Comparison of ENCODE assay signal across 11 cellular contexts in genomic region chr2:86443601-86444000, GRCh38. TPM values are rescaled to one million over a fixed set of nuclear protein-coding genes. Genes with fewer than 3 reads are reported as not detected.
DNase-seq lines count a peak whose midpoint lies in the region; ATAC-seq and TF ChIP-seq lines count a peak whose summit lies in the region.
"Had no signal": no experiment of that assay in that cellular context is flagged by ENCODE, and none has a peak within 500 bp of the region (broad histone marks: within the 10 kb centered on the region; RNA-seq: fewer than 3 reads in every experiment).

No MANE protein-coding gene starts in this region.

- H3K9me3 ChIP-seq in DOHH2 (ENCODE audit: control insufficient read depth, insufficient read depth, low read length) (peaks cover 16% of the 10 kb centered on the region), T-helper 17 cell (ENCODE audit: control insufficient read depth, low read length, poor library complexity, severe bottlenecking) (peaks cover 6% of the 10 kb centered on the region), esophagus (ENCODE audit: control insufficient read depth in 2 of 2, insufficient read depth in 1 of 2, low read depth in 1 of 2, low read length in 1 of 2) (no peaks in the 10 kb centered on the region), psoas muscle (peaks cover 18% of the 10 kb centered on the region)

- no peaks in the 10 kb centered on the region for H3K27me3 Mint-ChIP-seq in T-helper 17 cell

- WGBS in esophagus, 2 donors: 43% methylated on average over 4 of the region's 4 CpGs
- 61 to 70% (median 66%) methylated on average over 4 of the region's 4 CpGs for WGBS in psoas muscle, 3 donors

- peaks cover 68% of the 10 kb centered on the region for H3K79me2 ChIP-seq in DOHH2 (ENCODE audit: control insufficient read depth, low read length)

- H3K27ac ChIP-seq in DOHH2 (ENCODE audit: low read depth, low read length) (no peak overlapping the region), esophagus (ENCODE audit: low read depth in 2 of 2, low read length in 1 of 2) (no peak overlapping the region), psoas muscle (peak overlapping the region; percentile 97)
- H3K27ac ChIP-seq: HL-60, WERI-Rb-1 had no signal

- ATAC-seq in T-helper 17 cell (no peak), psoas muscle (no peak)

- no peak for TF ChIP-seq CTCF in DOHH2 (IDR thresholded peaks at IDR 0.05; ENCODE audit: low read depth, low read length, poor library complexity, severe bottlenecking)
- TF ChIP-seq CTCF in psoas muscle (IDR thresholded peaks at IDR 0.05): no peak
- TF ChIP-seq CTCF in GM10266 (IDR thresholded peaks at IDR 0.05; ENCODE audit: control insufficient read depth, insufficient read depth, low read depth, missing control alignments): no peak

- peaks cover 49% of the 10 kb centered on the region for H3K4me1 Mint-ChIP-seq in T-helper 17 cell

- H4K20me1 ChIP-seq in DOHH2 (ENCODE audit: control insufficient read depth, insufficient read depth, low read depth, low read length): peaks cover 12% of the 10 kb centered on the region

- peak overlapping the region; percentile 78 for H3K27ac Mint-ChIP-seq in T-helper 17 cell

- peaks cover 11% of the 10 kb centered on the region for H3F3A ChIP-seq in DOHH2 (ENCODE audit: control insufficient read depth, insufficient read depth)

- H3K4me2 ChIP-seq in DOHH2 (ENCODE audit: low read length): peak overlapping the region; percentile 97

- H3K9me2 ChIP-seq in DOHH2 (replicated peaks; ENCODE audit: control insufficient read depth, low read length): no peaks in the 10 kb centered on the region

- H3K4me1 ChIP-seq in DOHH2 (ENCODE audit: control insufficient read depth, low read length) (peaks cover 25% of the 10 kb centered on the region), esophagus (ENCODE audit: control insufficient read depth in 2 of 2, insufficient read depth in 2 of 2, low read length in 1 of 2) (peaks cover 3 to 5% of the 10 kb centered on the region in 2 donors), psoas muscle (peaks cover 55% of the 10 kb centered on the region)

- intact Hi-C loops in psoas muscle (cut with DNase I): no loop called here

- DNase-seq in T-helper 17 cell (no peak), psoas muscle (no peak), GM10266 (ENCODE audit: extremely low spot score) (no peak), Ammon's horn (ENCODE audit: low spot score) (no peak), NCI-H2107 treated with DMSO at 0.1 percent for 48 hours (lab: John Stamatoyannopoulos, UW; ENCODE audit: unreplicated experiment) (no peak), SKM-1 (lab: John Stamatoyannopoulos, UW; ENCODE audit: unreplicated experiment) (no peak)
- DNase-seq: effector CD4-positive, alpha-beta T cell; WERI-Rb-1 had no signal

- H3K4me3 ChIP-seq in DOHH2 (ENCODE audit: low read length) (peak overlapping the region; percentile 97), esophagus (ENCODE audit: low read depth in 1 of 2, low read length in 2 of 2) (peak overlapping the region; percentile 9 to 27), psoas muscle (peak overlapping the region; percentile 69)

- H3K27me3 ChIP-seq in DOHH2 (ENCODE audit: control insufficient read depth, low read length) (no peaks in the 10 kb centered on the region), esophagus (ENCODE audit: control insufficient read depth in 1 of 2, insufficient read depth in 2 of 2, low read length in 2 of 2) (no peaks in the 10 kb centered on the region), psoas muscle (ENCODE audit: insufficient read depth in 3 of 3, low read length in 2 of 3) (no peaks in the 10 kb centered on the region)

- H3K4me3 Mint-ChIP-seq in T-helper 17 cell: peak overlapping the region; percentile 96

- H3K36me3 ChIP-seq in DOHH2 (ENCODE audit: control insufficient read depth, low read length) (peaks cover 70% of the 10 kb centered on the region), esophagus (ENCODE audit: control insufficient read depth in 2 of 2, insufficient read depth in 2 of 2, low read length in 1 of 2) (no peaks in the 10 kb centered on the region), psoas muscle (ENCODE audit: insufficient read depth in 1 of 2, low read depth in 1 of 2) (peaks cover 7 to 36% of the 10 kb centered on the region in 2 donors)

- H3K36me3 Mint-ChIP-seq in T-helper 17 cell (ENCODE audit: low read depth): peaks cover 9% of the 10 kb centered on the region

RNA-seq across cellular contexts. Expression of gene KDM3A, which starts 2.4 kb away (rescaled TPM):
- total RNA-seq in T-helper 17 cell (100 to 1,000 TPM; 156 to 161 TPM), psoas muscle (10 to 100 TPM; 20.2 to 34.7 (median 27.4) TPM)
- polyA plus RNA-seq in esophagus (10 to 100 TPM; 20.4 to 32.3 TPM), psoas muscle (10 to 100 TPM; 12.2 to 24.4 (median 15.0) TPM)

Comparison
In these comparisons a context has a peak if more than half of its experiments do, and no peak if none do; other contexts are left out.
1. H3K4me3 ChIP-seq: peak in every context shown above with its lines; median percentile 97 in DOHH2; 69 in psoas muscle; 18 in esophagus.
2. RNA of gene KDM3A, which starts 2.4 kb away (total RNA-seq): 156 to 161 TPM in T-helper 17 cell; 20.2 to 34.7 TPM in psoas muscle; every median in the first group is over 4 times any median in the second.